11 cellular contexts compared by ENCODE assay signal in genomic region chr12:57130941-57131340, GRCh38. TPM values are rescaled to one million over a fixed set of nuclear protein-coding genes. Genes with fewer than 3 reads are reported as not detected.
DNase-seq lines count a peak whose midpoint lies in the region; ATAC-seq and TF ChIP-seq lines count a peak whose summit lies in the region.
"Had no signal": no experiment of that assay in that cellular context is flagged by ENCODE, and none has a peak within 500 bp of the region (broad histone marks: within the 10 kb centered on the region; RNA-seq: fewer than 3 reads in every experiment).

No MANE protein-coding gene starts in this region.

- H3K36me3 ChIP-seq in HUES6 (ENCODE audit: control insufficient read depth, insufficient read depth, low read length) (no peaks in the 10 kb centered on the region), mucosa of rectum (ENCODE audit: control insufficient read depth in 2 of 2, insufficient read depth in 2 of 2, low read length in 2 of 2) (no peaks in the 10 kb centered on the region), testis (ENCODE audit: low read depth, missing control alignments) (no peaks in the 10 kb centered on the region)
- H3K36me3 ChIP-seq: cardiac muscle cell had no signal

- DNase-seq in cardiac fibroblast (ENCODE audit: low read depth in 2 of 2) (no peak), testis (no peak), omental fat pad (ENCODE audit: low spot score) (no peak)
- DNase-seq: NCI-H2171 treated with DMSO at 0.1 percent for 48 hours; stimulated activated CD8-positive, alpha-beta memory T cell treated with anti-CD3 and anti-CD28 coated beads, Interleukin-4, amount 100 ng/mL, for 48 hours had no signal

- TF ChIP-seq POLR2A in testis (IDR thresholded peaks at IDR 0.05) = no peak

- TF ChIP-seq CTCF in cardiac fibroblast (IDR thresholded peaks at IDR 0.05; ENCODE audit: low read depth, low read length) = no peak
- TF ChIP-seq CTCF in testis (IDR thresholded peaks at IDR 0.05) = no peak
- TF ChIP-seq CTCF in omental fat pad (IDR thresholded peaks at IDR 0.05) = no peak

- peaks cover 65% of the 10 kb centered on the region for H3K4me1 ChIP-seq in HUES6 (ENCODE audit: control insufficient read depth, insufficient read depth, low read length)
- H3K4me1 ChIP-seq in mucosa of rectum (ENCODE audit: control insufficient read depth in 2 of 2, insufficient read depth in 2 of 2, low read length in 2 of 2) = peaks cover 24 to 45% of the 10 kb centered on the region in 2 donors
- peaks cover 70% of the 10 kb centered on the region for H3K4me1 ChIP-seq in testis

- intact Hi-C loops in testis (cut with DNase I; ENCODE audit: low total_unique reads) = no loop called here

- H3K27ac ChIP-seq in HUES6 (ENCODE audit: low read depth, low read length) (no peak overlapping the region), mucosa of rectum (ENCODE audit: low read depth in 2 of 2, low read length in 2 of 2) (peak overlapping the region in 1 of 2 donors; percentile 65), testis (peak overlapping the region; percentile 98 to 99)
- H3K27ac ChIP-seq: cardiac muscle cell had no signal

- H3K9ac ChIP-seq in HUES6 (ENCODE audit: low read length) (no peak overlapping the region), mucosa of rectum (ENCODE audit: low read depth in 1 of 2, low read length in 2 of 2) (peak overlapping the region in 1 of 2 donors; percentile 19)

- H3K27me3 ChIP-seq in HUES6 (ENCODE audit: control insufficient read depth, insufficient read depth, low read length) = no peaks in the 10 kb centered on the region
- no peaks in the 10 kb centered on the region for H3K27me3 ChIP-seq in mucosa of rectum (ENCODE audit: control insufficient read depth in 2 of 2, insufficient read depth in 2 of 2, low read length in 2 of 2)
- H3K27me3 ChIP-seq in testis = no peaks in the 10 kb centered on the region
- H3K27me3 ChIP-seq: cardiac muscle cell had no signal

- H3K4me3 ChIP-seq in HUES6 (ENCODE audit: low read depth, low read length) = peak overlapping the region; percentile 14; the same call in 1 of the 2 replicates
- H3K4me3 ChIP-seq in cardiac fibroblast (replicated peaks in 1 of 2; ENCODE audit: low read depth in 2 of 2, low read length in 2 of 2) = peak overlapping the region; percentile 87 to 88
- H3K4me3 ChIP-seq in mucosa of rectum (ENCODE audit: low read length in 2 of 2) = peak overlapping the region; percentile 12 to 88
- no peak overlapping the region for H3K4me3 ChIP-seq in testis
- H3K4me3 ChIP-seq: cardiac muscle cell had no signal

- H3K9me3 ChIP-seq in HUES6 (ENCODE audit: control insufficient read depth, insufficient read depth, low read depth, low read length) = no peaks in the 10 kb centered on the region
- no peaks in the 10 kb centered on the region for H3K9me3 ChIP-seq in mucosa of rectum (ENCODE audit: control insufficient read depth in 2 of 2, low read length in 2 of 2)
- no peaks in the 10 kb centered on the region for H3K9me3 ChIP-seq in testis

- ATAC-seq in HG02610 (IDR thresholded peaks at IDR 0.05; ENCODE audit: unreplicated experiment) (no peak), omental fat pad (ENCODE audit: low FRiP score) (no peak), GM19035 (IDR thresholded peaks at IDR 0.05; ENCODE audit: unreplicated experiment) (no peak)

- 44 to 47% methylated on average over 2 of the region's 2 CpGs for WGBS in testis, 2 donors

RNA-seq across cellular contexts. Expression of gene LRP1, which starts 2.7 kb away (rescaled TPM):
- 100 to 1,000 TPM; 135 to 200 TPM for total RNA-seq in testis
- 82.4 TPM for polyA plus RNA-seq in testis (ENCODE audit: insufficient read depth, low read depth, low replicate concordance)
- 100 to 1,000 TPM; 312 to 592 (median 571) TPM for total RNA-seq in omental fat pad

RNA-seq across cellular contexts. Expression of gene LRP1-AS, which starts 16.5 kb away (rescaled TPM):
- total RNA-seq in testis (not detected), omental fat pad (not detected)
- polyA plus RNA-seq in testis (ENCODE audit: insufficient read depth, low read depth, low replicate concordance) = not detected
- total RNA-seq: cardiac muscle cell, G401 had no signal
- polyA plus RNA-seq: cardiac muscle cell had no signal

RNA-seq across cellular contexts. Expression of gene STAT6, which starts 19.8 kb away (rescaled TPM):
- total RNA-seq in testis = 10 to 100 TPM; 66.2 to 81.5 TPM
- polyA plus RNA-seq in testis (ENCODE audit: insufficient read depth, low read depth, low replicate concordance) = 53.2 TPM
- total RNA-seq in omental fat pad = 100 to 1,000 TPM; 112 to 234 (median 124) TPM

RNA-seq across cellular contexts. Expression of gene NAB2, which starts 42.0 kb away (rescaled TPM):
- total RNA-seq in testis = 10 to 100 TPM; 45.7 to 59.5 TPM
- 31.4 TPM for polyA plus RNA-seq in testis (ENCODE audit: insufficient read depth, low read depth, low replicate concordance)
- 10 to 100 TPM; 15.1 to 24.7 (median 18.1) TPM for total RNA-seq in omental fat pad

RNA-seq across cellular contexts. Expression of gene NEMP1, which starts 52.4 kb away (rescaled TPM):
- total RNA-seq in testis (10 to 100 TPM; 18.1 to 18.2 TPM), omental fat pad (1 to 10 TPM; 4.6 to 9.8 (median 5.9) TPM)
- polyA plus RNA-seq in testis (ENCODE audit: insufficient read depth, low read depth, low replicate concordance) = 15.9 TPM

Comparison
In these comparisons a context has a peak if more than half of its experiments do, and no peak if none do; other contexts are left out.
1. H3K4me3 ChIP-seq: peak in HUES6 (single experiment), cardiac fibroblast (2 of 2) and mucosa of rectum (2 of 2); none in testis (0 of 2).